1 cellular context compared by ENCODE assay signal in genomic region chr20:18793625-18794427, GRCh38.
A peak's percentile ranks its signal among the peaks of the same experiment; 100 is the strongest.
TF ChIP-seq lines count a peak whose summit lies in the region.

No MANE protein-coding gene starts in this region.

TF ChIP-seq in HepG2, 621 proteins besides CTCF, POLR2A, EP300 and RAD21 (continued from another document and continues in another):
- TF ChIP-seq ZNF407 (CRISPR knock-in tag; IDR thresholded peaks at IDR 0.05; ENCODE audit: not compliant biosample characterization) (peak; percentile 76), JUND (CRISPR knock-in tag; IDR thresholded peaks at IDR 0.05) (no peak; the same call in 1 of the 2 replicates), FOSL2 (CRISPR knock-in tag; IDR thresholded peaks at IDR 0.05) (peak; percentile 74), RBAK (CRISPR knock-in tag; IDR thresholded peaks at IDR 0.05) (0 out of 2 replicates have a peak, but pooled peaks have one; percentile 59), SNAPC2 (CRISPR knock-in tag; IDR thresholded peaks at IDR 0.05) (peak; percentile 51; the same call in 1 of the 2 replicates), RXRA (CRISPR knock-in tag; IDR thresholded peaks at IDR 0.05) (peak; percentile 71), PATZ1 (CRISPR knock-in tag; IDR thresholded peaks at IDR 0.05) (0 out of 2 replicates have a peak, but pooled peaks have one; percentile 26), TRIM24 (CRISPR knock-in tag; IDR thresholded peaks at IDR 0.05) (no peak), ZBTB40 (IDR thresholded peaks at IDR 0.05) (peak; percentile 82), ZBTB40 (CRISPR knock-in tag; IDR thresholded peaks at IDR 0.05) (peak; percentile 91), SALL2 (CRISPR knock-in tag; IDR thresholded peaks at IDR 0.05) (peak; percentile 96), ZNF382 (CRISPR knock-in tag; IDR thresholded peaks at IDR 0.05; ENCODE audit: borderline replicate concordance) (no peak), PHF5A (CRISPR knock-in tag; IDR thresholded peaks at IDR 0.05; ENCODE audit: low read depth, unreplicated experiment) (peak; percentile 82), HNRNPL (IDR thresholded peaks at IDR 0.05; ENCODE audit: low read depth, low read length) (no peak), NFAT5 (CRISPR knock-in tag; IDR thresholded peaks at IDR 0.05) (peak; percentile 95), CBX2 (IDR thresholded peaks at IDR 0.05; ENCODE audit: low read depth, low read length) (no peak), CBX2 (CRISPR knock-in tag; IDR thresholded peaks at IDR 0.05; ENCODE audit: low read depth) (no peak), ZBTB44 (CRISPR knock-in tag; IDR thresholded peaks at IDR 0.05) (peak; percentile 88; the same call in 1 of the 2 replicates), HOMEZ (CRISPR knock-in tag; IDR thresholded peaks at IDR 0.05; ENCODE audit: low read depth) (peak; percentile 64; the same call in 1 of the 2 replicates)
- TF ChIP-seq, protein P1, sequence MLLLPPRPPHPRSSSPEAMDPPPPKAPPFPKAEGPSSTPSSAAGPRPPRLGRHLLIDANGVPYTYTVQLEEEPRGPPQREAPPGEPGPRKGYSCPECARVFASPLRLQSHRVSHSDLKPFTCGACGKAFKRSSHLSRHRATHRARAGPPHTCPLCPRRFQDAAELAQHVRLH (CRISPR knock-in tag; IDR thresholded peaks at IDR 0.05; ENCODE audit: borderline replicate concordance, low read depth): peak; percentile 81; the same call in 1 of the 2 replicates
